Comparison of ENCODE assay signal across 8 cellular contexts in the genomic region with DNA sequence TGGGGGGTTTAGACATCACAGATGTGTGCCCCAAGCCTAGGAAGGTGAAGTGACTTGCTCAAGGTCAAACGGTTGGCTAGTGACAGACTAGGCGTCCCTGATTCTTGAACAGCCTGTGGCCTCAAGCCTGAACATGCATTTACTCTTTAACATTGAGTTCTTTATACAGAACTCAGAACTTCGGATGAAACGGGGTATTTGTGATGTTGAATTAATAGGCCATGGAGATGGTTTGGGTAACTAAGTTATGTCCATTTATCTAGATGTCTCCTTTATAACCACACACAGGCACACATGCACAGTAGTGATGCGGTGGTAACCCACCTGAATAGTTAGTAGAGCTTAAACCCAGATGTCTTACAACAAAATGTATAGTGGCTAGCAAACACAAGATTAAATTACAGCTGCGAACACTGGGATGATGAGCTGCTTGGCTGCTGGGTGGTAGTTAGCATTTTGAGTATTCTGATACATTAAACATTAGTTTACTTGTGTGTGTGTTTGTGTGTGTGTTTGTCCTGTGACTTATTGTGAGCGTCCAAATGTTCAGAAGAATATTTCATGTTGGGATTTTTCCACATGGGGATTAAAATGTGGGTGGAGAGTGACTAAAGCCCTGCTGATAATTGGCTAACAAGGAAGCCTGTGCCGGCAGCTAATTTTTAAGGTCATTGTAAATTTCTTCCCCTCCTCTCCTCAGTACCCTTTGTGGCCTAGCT. TPM values are rescaled to one million over a fixed set of nuclear protein-coding genes. Genes with fewer than 3 reads are reported as not detected.
A peak's percentile ranks its signal among the peaks of the same experiment; 100 is the strongest.
DNase-seq lines count a peak whose midpoint lies in the region; ATAC-seq and TF ChIP-seq lines count a peak whose summit lies in the region.

No MANE protein-coding gene starts in this region.

- peak overlapping the region; percentile 90 for H3K27ac ChIP-seq in KOPT-K1 (ENCODE audit: low read depth, low read length, poor library complexity, severe bottlenecking)
- peak overlapping the region; percentile 97 for H3K27ac ChIP-seq in caudate nucleus (ENCODE audit: low read depth, low read length)

- DNase-seq in BE2C: no peak
- peak in 1 of 61 donors; percentile 31 for DNase-seq in caudate nucleus (lab: John Stamatoyannopoulos, UW)
- DNase-seq in ureter (ENCODE audit: low spot score): no peak
- no peak for DNase-seq in NCI-H146 (lab: John Stamatoyannopoulos, UW)

- H3K9me3 ChIP-seq in BE2C (no peaks in the 10 kb centered on the region), KOPT-K1 (ENCODE audit: insufficient read depth, low read length, poor library complexity, severe bottlenecking) (no peaks in the 10 kb centered on the region), mononuclear cell (ENCODE audit: low read depth, low read length) (no peaks in the 10 kb centered on the region)

- no peak for TF ChIP-seq CTCF in BE2C (IDR thresholded peaks at IDR 0.05; ENCODE audit: low read depth, low read length)

- no peaks in the 10 kb centered on the region for H3K27me3 ChIP-seq in BE2C
- H3K27me3 ChIP-seq in mononuclear cell (ENCODE audit: insufficient read depth, low read length): no peaks in the 10 kb centered on the region

- H3K4me3 ChIP-seq in BE2C (ENCODE audit: low read depth, low read length): peak overlapping the region; percentile 91
- H3K4me3 ChIP-seq in mononuclear cell (ENCODE audit: low read length): peak overlapping the region; percentile 53

- H3K4me1 ChIP-seq in BE2C: peaks cover 22% of the 10 kb centered on the region
- H3K4me1 ChIP-seq in mononuclear cell (ENCODE audit: insufficient read depth, low read length): peaks cover 71% of the 10 kb centered on the region

- peaks cover 11% of the 10 kb centered on the region; the same call in 1 of the 2 replicates for H3K36me3 ChIP-seq in BE2C
- 0 out of 2 replicates have a peak, but pooled peaks cover 6% of the 10 kb centered on the region for H3K36me3 ChIP-seq in KOPT-K1 (ENCODE audit: insufficient read depth, low read length)

- ATAC-seq in HG03378 (IDR thresholded peaks at IDR 0.05; ENCODE audit: unreplicated experiment) (no peak), GM18868 (IDR thresholded peaks at IDR 0.05; ENCODE audit: unreplicated experiment) (no peak)

RNA-seq across cellular contexts. Expression of gene ATP1A1, which starts 2.3 kb away (rescaled TPM):
- 285 TPM for polyA plus RNA-seq in BE2C (2012; ENCODE audit: insufficient read depth, insufficient read length, low read depth)
- 173 TPM for total RNA-seq in mononuclear cell
- 322 TPM for total RNA-seq in ureter
